ENCODE assay signal across 8 cellular contexts in the genomic region with DNA sequence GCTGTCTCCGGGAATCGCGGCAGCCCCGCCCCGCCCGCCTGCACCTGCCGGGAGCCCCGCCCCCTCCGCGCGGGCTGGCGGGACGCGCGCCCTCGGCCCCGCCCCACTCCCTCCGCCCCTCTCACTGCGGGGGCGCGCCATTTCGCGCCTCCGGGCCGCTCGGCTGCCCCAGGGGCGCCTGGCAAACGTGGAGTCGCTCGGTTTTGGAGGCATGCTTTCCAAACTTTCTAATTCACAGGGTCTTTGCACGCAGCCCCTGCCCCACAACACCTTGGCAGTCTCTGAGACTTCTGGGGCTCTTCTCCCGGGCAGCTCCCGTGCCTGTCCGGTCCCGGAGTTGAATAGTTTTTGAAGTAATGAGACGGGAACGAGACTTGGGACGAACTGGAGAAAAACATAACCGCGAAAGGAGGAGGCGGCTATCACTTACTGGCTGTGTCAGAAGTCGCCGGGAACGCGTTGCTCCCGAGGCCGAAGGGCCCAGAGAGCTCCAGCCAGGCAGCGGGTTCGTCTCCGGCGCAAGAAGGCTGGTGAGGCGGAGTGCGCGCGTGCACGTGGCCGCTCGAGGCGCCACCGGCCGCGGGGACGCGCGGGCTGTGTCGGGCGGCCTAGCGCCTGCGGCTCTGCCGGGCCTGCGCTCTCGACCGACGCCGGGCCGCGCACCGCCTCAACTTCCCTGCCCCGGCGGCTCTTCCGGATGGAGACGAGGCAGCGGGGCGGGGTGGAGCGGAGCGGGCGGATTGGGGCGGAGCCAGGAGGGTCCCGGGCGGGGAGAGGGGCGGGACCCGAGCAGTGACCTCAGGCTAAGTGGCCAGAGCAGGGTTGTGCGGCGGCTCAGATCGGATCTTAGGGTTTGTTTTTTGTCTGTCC. TPM values are rescaled to one million over a fixed set of nuclear protein-coding genes. Genes with fewer than 3 reads are reported as not detected.
A peak's percentile ranks its signal among the peaks of the same experiment; 100 is the strongest.
DNase-seq lines count a peak whose midpoint lies in the region; ATAC-seq, FAIRE-seq and TF ChIP-seq lines count a peak whose summit lies in the region.

A gene (minus strand): TSS at position 699 of the 870 bp plus-strand sequence. CDS start 3,436 bp downstream, outside the sequence.

- H3K36me3 Mint-ChIP-seq in H9 (ENCODE audit: insufficient read depth in 1 of 3, low read depth in 3 of 3) (peaks cover 36 to 65% (median 38%) of the 10 kb centered on the region in 3 experiments), neural progenitor cell (peaks cover 32% of the 10 kb centered on the region)

- H2BK12ac ChIP-seq in H9 (ENCODE audit: insufficient read length, low read depth, low read length) = no peak within 1 kb of the TSS

- H3K4me1 ChIP-seq in H9 (ENCODE audit: insufficient read depth, low read length) = no peaks in the 10 kb centered on the region
- peaks cover 6% of the 10 kb centered on the region for H3K4me1 ChIP-seq in foreskin keratinocyte
- peaks cover 7% of the 10 kb centered on the region for H3K4me1 ChIP-seq in neural progenitor cell

- no peak within 1 kb of the TSS for H2BK5ac ChIP-seq in H9 (ENCODE audit: insufficient read length, low read length)

- no peak within 1 kb of the TSS for H3K56ac ChIP-seq in H9 (ENCODE audit: insufficient read length, low read depth, low read length)

- peak within 1 kb of the TSS; percentile 97 to 99 (median 98) for H3K27ac Mint-ChIP-seq in H9
- peak within 1 kb of the TSS; percentile 92 for H3K27ac Mint-ChIP-seq in neural progenitor cell

- H3K27me3 ChIP-seq in H9 (ENCODE audit: insufficient read depth, low read length) (no peaks in the 10 kb centered on the region), foreskin keratinocyte (no peaks in the 10 kb centered on the region), neural progenitor cell (no peaks in the 10 kb centered on the region)

- peak; percentile 92 for ATAC-seq in foreskin keratinocyte

- H3T11ph ChIP-seq in H9 (ENCODE audit: low read length) = no peak within 1 kb of the TSS

- H2AK5ac ChIP-seq in H9 (ENCODE audit: insufficient read length, low read length) = no peak within 1 kb of the TSS

- DNase-seq in H9 = peak; percentile 95
- DNase-seq in M059J (ENCODE audit: low read depth) = peak; percentile 77
- DNase-seq in SIG-M5 treated with dmso at 0.1 percent for 504 hours (lab: John Stamatoyannopoulos, UW; ENCODE audit: unreplicated experiment) = peak; percentile 83
- peak; percentile 82 for DNase-seq in activated gamma-delta T cell treated with Interleukin-2 at 50 U/mL for 16 hours
- DNase-seq in foreskin keratinocyte = peak; percentile 46 to 65
- peak; percentile 97 for DNase-seq in neural progenitor cell (ENCODE audit: low spot score)
- peak; percentile 71 for DNase-seq in stromal cell of bone marrow (ENCODE audit: low read depth)

- H2AFZ ChIP-seq in H9 (ENCODE audit: low read length) (peak within 1 kb of the TSS; percentile 2), neural progenitor cell (replicated peaks) (peak within 1 kb of the TSS; percentile 99)

- peak within 1 kb of the TSS; percentile 86 for H3K27ac ChIP-seq in H9 (ENCODE audit: insufficient read length, low read depth, low read length)
- H3K27ac ChIP-seq in foreskin keratinocyte = peak within 1 kb of the TSS; percentile 83
- H3K27ac ChIP-seq in neural progenitor cell = peak within 1 kb of the TSS; percentile 94

- H3F3A ChIP-seq in neural progenitor cell (ENCODE audit: low read depth) = peaks cover 11% of the 10 kb centered on the region

- H3K4me1 Mint-ChIP-seq in H9 (peaks cover 18 to 19% of the 10 kb centered on the region in 2 experiments), neural progenitor cell (peaks cover 18% of the 10 kb centered on the region)

- FAIRE-seq in G401.6 (lab: Jason Lieb, UNC) = peak; percentile 79

- WGBS in H9 (ENCODE audit: extremely low coverage, insufficient read length, low lambda C conversion rate) = no CpG with 5 or more reads among the region's 95 CpGs

- peak within 1 kb of the TSS; percentile 43 for H3K18ac ChIP-seq in H9 (ENCODE audit: insufficient read length, low read depth, low read length)

- peaks cover 4% of the 10 kb centered on the region for H3K23me2 ChIP-seq in H9 (ENCODE audit: insufficient read length, low read depth, low read length, poor library complexity, severe bottlenecking)

- H3K27me3 Mint-ChIP-seq in H9 (ENCODE audit: low read depth) = no peaks in the 10 kb centered on the region
- H3K27me3 Mint-ChIP-seq in neural progenitor cell (ENCODE audit: insufficient read depth, low read depth) = peaks cover 4% of the 10 kb centered on the region

- H4K91ac ChIP-seq in H9 (ENCODE audit: insufficient read length, low read depth, low read length) = no peak within 1 kb of the TSS

- H3K14ac ChIP-seq in H9 (ENCODE audit: insufficient read depth, low read length) = peak within 1 kb of the TSS; percentile 84

- H3K79me1 ChIP-seq in H9 (ENCODE audit: insufficient read depth, low read depth, low read length, poor library complexity, severe bottlenecking) = no peaks in the 10 kb centered on the region

- peak within 1 kb of the TSS; percentile 86 for H3K4me3 ChIP-seq in neural progenitor cell

- no peak within 1 kb of the TSS for H2BK15ac ChIP-seq in H9 (ENCODE audit: low read depth, low read length)

- H4K20me1 ChIP-seq in H9 (ENCODE audit: control insufficient read depth, insufficient read depth, insufficient read length) = no peaks in the 10 kb centered on the region
- peaks cover 3% of the 10 kb centered on the region for H4K20me1 ChIP-seq in neural progenitor cell (ENCODE audit: low read depth)

- no peak within 1 kb of the TSS for H4K8ac ChIP-seq in H9 (replicated peaks; ENCODE audit: insufficient read length, low read depth, low read length)

- no peak within 1 kb of the TSS; the same call in 1 of the 2 replicates for H3K4ac ChIP-seq in H9 (ENCODE audit: low read depth, low read length)

- H3K4me2 ChIP-seq in H9 (ENCODE audit: insufficient read depth, insufficient read length, low read length) (peak within 1 kb of the TSS; percentile 87), neural progenitor cell (peak within 1 kb of the TSS; percentile 83)

- no peak within 1 kb of the TSS for H2BK120ac ChIP-seq in H9 (ENCODE audit: low read depth, low read length, poor library complexity, severe bottlenecking)

- H3K79me2 ChIP-seq in H9 (ENCODE audit: insufficient read depth, low read length) = no peaks in the 10 kb centered on the region; the same call in 1 of the 2 replicates
- peaks cover 40% of the 10 kb centered on the region for H3K79me2 ChIP-seq in neural progenitor cell (ENCODE audit: low read depth)

- no peak within 1 kb of the TSS for H4K5ac ChIP-seq in H9 (ENCODE audit: insufficient read length, low read depth, low read length)

- H3K9me3 Mint-ChIP-seq in H9 = peaks cover 19 to 20% of the 10 kb centered on the region in 2 experiments
- H3K9me3 Mint-ChIP-seq in neural progenitor cell = peaks cover 19% of the 10 kb centered on the region

- H3K23ac ChIP-seq in H9 (ENCODE audit: insufficient read length, low read depth, low read length) = no peak within 1 kb of the TSS

- no peaks in the 10 kb centered on the region for H3K36me3 ChIP-seq in neural progenitor cell

- H2BK20ac ChIP-seq in H9 (ENCODE audit: low read depth, low read length, poor library complexity, severe bottlenecking) = no peak within 1 kb of the TSS

- H3K9ac ChIP-seq in H9 (ENCODE audit: extremely low read depth, insufficient read length, low read length) (peak within 1 kb of the TSS; percentile 84), neural progenitor cell (peak within 1 kb of the TSS; percentile 64)

- TF ChIP-seq CTCF in H9 (conservative IDR thresholded peaks at IDR 0.05) = no peak
- no peak for TF ChIP-seq CTCF in foreskin keratinocyte (conservative IDR thresholded peaks at IDR 0.05)
- TF ChIP-seq CTCF in neural progenitor cell (IDR thresholded peaks at IDR 0.05) = no peak

- H3K4me3 Mint-ChIP-seq in H9 (peak within 1 kb of the TSS; percentile 86 to 95), neural progenitor cell (peak within 1 kb of the TSS; percentile 92)

- no peaks in the 10 kb centered on the region for H3K9me3 ChIP-seq in H9 (ENCODE audit: control insufficient read depth, low read depth, low read length)
- H3K9me3 ChIP-seq in neural progenitor cell (ENCODE audit: low read depth) = no peaks in the 10 kb centered on the region

RNA-seq across cellular contexts. Expression of the gene that starts here (rescaled TPM):
- 18.6 and 19.8 TPM in 2 replicates for total RNA-seq in H9 (2021)
- 3.9 and 5.7 TPM in 2 replicates for total RNA-seq in M059J (2014; rRNA removed; shearing (Covaris generic))
- 8.8 and 9.9 TPM in 2 replicates for total RNA-seq in foreskin keratinocyte
- 1.7 and 2.0 TPM in 2 replicates for polyA plus RNA-seq in foreskin keratinocyte
- total RNA-seq in neural progenitor cell (ENCODE audit: low replicate concordance) = 17.3 and 29.0 TPM in 2 replicates

Comparison
In these comparisons a context has a peak if more than half of its experiments do, and no peak if none do; other contexts are left out.
1. Peak in every context shown above with its lines: DNase-seq, ATAC-seq, H3K4me3 ChIP-seq and H3K27ac ChIP-seq.